Comparison of ENCODE assay signal across 12 cellular contexts in the genomic region with DNA sequence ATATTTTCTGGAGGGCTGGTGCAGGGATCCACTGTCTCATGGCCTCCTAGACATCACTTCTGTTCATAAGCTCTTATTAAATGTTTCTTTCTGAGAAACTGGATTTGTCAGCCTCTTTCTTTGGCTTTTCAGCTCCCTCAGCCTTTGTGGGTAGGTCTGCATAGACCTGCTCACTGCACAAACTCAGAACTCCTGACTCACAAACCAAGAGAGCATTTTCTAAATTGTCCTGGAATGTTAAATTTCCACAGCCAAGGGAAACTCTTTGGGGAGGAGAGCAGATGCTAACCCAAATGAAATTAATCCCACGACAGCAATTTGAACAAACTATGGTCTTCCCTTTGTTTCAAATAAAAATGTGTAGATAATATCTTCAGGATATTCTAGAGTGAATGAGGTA. TPM values are rescaled to one million over a fixed set of nuclear protein-coding genes. Genes with fewer than 3 reads are reported as not detected.
DNase-seq lines count a peak whose midpoint lies in the region; ATAC-seq and TF ChIP-seq lines count a peak whose summit lies in the region.
"Had no signal": no experiment of that assay in that cellular context is flagged by ENCODE, and none has a peak within 500 bp of the region (broad histone marks: within the 10 kb centered on the region; RNA-seq: fewer than 3 reads in every experiment).

No MANE protein-coding gene starts in this region.

- no peaks in the 10 kb centered on the region for H3K9me3 ChIP-seq in tibial nerve
- H3K9me3 ChIP-seq: heart right ventricle had no signal

- no peaks in the 10 kb centered on the region for H3K27me3 Mint-ChIP-seq in activated naive CD4-positive, alpha-beta T cell treated with anti-CD3 and anti-CD28 coated beads for 36 hours (ENCODE audit: low read depth)
- H3K27me3 Mint-ChIP-seq in activated naive CD8-positive, alpha-beta T cell treated with anti-CD3 and anti-CD28 coated beads, Interleukin-2, amount 10 ng/mL, durations not matched to agents 7 days and 5 days = no peaks in the 10 kb centered on the region
- H3K27me3 Mint-ChIP-seq: B cell had no signal

- CTCF ChIA-PET in activated naive CD4-positive, alpha-beta T cell treated with anti-CD3 and anti-CD28 coated beads for 36 hours (lab: Charles Lee) = interaction anchor here (0.6 to 3.2 kb wide), 4 partner anchors 11 to 75 kb away, joined by 3 to 12 read pairs (median 7); a partner anchor contains a TSS

- H3K27ac Mint-ChIP-seq in activated naive CD4-positive, alpha-beta T cell treated with anti-CD3 and anti-CD28 coated beads for 36 hours = peak overlapping the region; percentile 61
- H3K27ac Mint-ChIP-seq in activated naive CD8-positive, alpha-beta T cell treated with anti-CD3 and anti-CD28 coated beads, Interleukin-2, amount 10 ng/mL, durations not matched to agents 7 days and 5 days = peak overlapping the region; percentile 50
- H3K27ac Mint-ChIP-seq: B cell had no signal

- no peak for TF ChIP-seq CTCF in tibial nerve (IDR thresholded peaks at IDR 0.05)

- TF ChIP-seq POLR2A in tibial nerve (IDR thresholded peaks at IDR 0.05) = no peak

- H3K27ac ChIP-seq in tibial nerve = peak overlapping the region; percentile 20 to 89 (median 66)

- TF ChIP-seq EP300 in tibial nerve (IDR thresholded peaks at IDR 0.05) = no peak

- POLR2A ChIA-PET in activated naive CD8-positive, alpha-beta T cell treated with anti-CD3 and anti-CD28 coated beads, Interleukin-2, amount 10 ng/mL, durations not matched to agents 7 days and 5 days (lab: Charles Lee) = interaction anchor here (1.5 kb wide), 2 partner anchors 20 to 75 kb away, joined by 3 read pairs; a partner anchor contains a TSS

- 25 to 26% methylated on average over 1 of the region's 1 CpG for WGBS in tibial nerve, 2 donors

- no peaks in the 10 kb centered on the region for H3K27me3 ChIP-seq in tibial nerve
- H3K27me3 ChIP-seq: heart right ventricle had no signal

- no peak overlapping the region for H3K4me3 Mint-ChIP-seq in activated naive CD4-positive, alpha-beta T cell treated with anti-CD3 and anti-CD28 coated beads for 36 hours
- H3K4me3 Mint-ChIP-seq in activated naive CD8-positive, alpha-beta T cell treated with anti-CD3 and anti-CD28 coated beads, Interleukin-2, amount 10 ng/mL, durations not matched to agents 7 days and 5 days = no peak overlapping the region
- H3K4me3 Mint-ChIP-seq: B cell had no signal

- peaks cover 0 to 22% (median 0%) of the 10 kb centered on the region in 3 donors for H3K36me3 ChIP-seq in tibial nerve

- DNase-seq in activated naive CD4-positive, alpha-beta T cell treated with anti-CD3 and anti-CD28 coated beads for 36 hours = no peak
- no peak for DNase-seq in activated naive CD4-positive, alpha-beta T cell treated with anti-CD3 and anti-CD28 coated beads, Interleukin-2, amount 50 U/mL, for 16 hours
- DNase-seq in activated naive CD8-positive, alpha-beta T cell treated with anti-CD3 and anti-CD28 coated beads, Interleukin-2, amount 10 ng/mL, durations not matched to agents 7 days and 5 days = no peak
- DNase-seq in glomerular visceral epithelial cell (ENCODE audit: extremely low spot score) (peak; percentile 32), tibial nerve (ENCODE audit: low spot score in 2 of 2) (no peak), NCI-H1694 treated with DMSO at 0.1 percent for 48 hours (lab: John Stamatoyannopoulos, UW) (no peak), NCI-H1436 (lab: John Stamatoyannopoulos, UW) (no peak)
- DNase-seq: GDM1, H7, heart right ventricle had no signal

- no peak for ATAC-seq in activated naive CD8-positive, alpha-beta T cell treated with anti-CD3 and anti-CD28 coated beads, Interleukin-2, amount 10 ng/mL, durations not matched to agents 7 days and 5 days (ENCODE audit: low read depth)
- ATAC-seq in HG02798 (IDR thresholded peaks at IDR 0.05; ENCODE audit: poor library complexity, unreplicated experiment) = no peak

- H3K4me3 ChIP-seq in tibial nerve = no peak overlapping the region
- H3K4me3 ChIP-seq: heart right ventricle had no signal

- peaks cover 0 to 50% (median 27%) of the 10 kb centered on the region in 4 donors for H3K4me1 ChIP-seq in tibial nerve

- peaks cover 29% of the 10 kb centered on the region for H3K4me1 Mint-ChIP-seq in activated naive CD4-positive, alpha-beta T cell treated with anti-CD3 and anti-CD28 coated beads for 36 hours (ENCODE audit: low read depth)
- peaks cover 33% of the 10 kb centered on the region for H3K4me1 Mint-ChIP-seq in activated naive CD8-positive, alpha-beta T cell treated with anti-CD3 and anti-CD28 coated beads, Interleukin-2, amount 10 ng/mL, durations not matched to agents 7 days and 5 days

- H3K36me3 Mint-ChIP-seq in activated naive CD4-positive, alpha-beta T cell treated with anti-CD3 and anti-CD28 coated beads for 36 hours (ENCODE audit: low read depth) = peaks cover 5% of the 10 kb centered on the region
- H3K36me3 Mint-ChIP-seq in activated naive CD8-positive, alpha-beta T cell treated with anti-CD3 and anti-CD28 coated beads, Interleukin-2, amount 10 ng/mL, durations not matched to agents 7 days and 5 days = no peaks in the 10 kb centered on the region

- intact Hi-C loops in activated naive CD4-positive, alpha-beta T cell treated with anti-CD3 and anti-CD28 coated beads for 36 hours (cut with micrococcal nuclease) = no loop called here

- no peaks in the 10 kb centered on the region for H3K9me3 Mint-ChIP-seq in activated naive CD4-positive, alpha-beta T cell treated with anti-CD3 and anti-CD28 coated beads for 36 hours
- no peaks in the 10 kb centered on the region for H3K9me3 Mint-ChIP-seq in activated naive CD8-positive, alpha-beta T cell treated with anti-CD3 and anti-CD28 coated beads, Interleukin-2, amount 10 ng/mL, durations not matched to agents 7 days and 5 days

RNA-seq across cellular contexts. Expression of a gene that starts 19.5 kb away (rescaled TPM):
- 10 to 100 TPM; 32.6 to 33.6 TPM for total RNA-seq in activated naive CD4-positive, alpha-beta T cell treated with anti-CD3 and anti-CD28 coated beads for 36 hours
- total RNA-seq in activated naive CD8-positive, alpha-beta T cell treated with anti-CD3 and anti-CD28 coated beads, Interleukin-2, amount 10 ng/mL, durations not matched to agents 7 days and 5 days = 10 to 100 TPM; 47.1 to 53.0 TPM
- 10 to 100 TPM; 30.3 to 45.5 (median 40.5) TPM for total RNA-seq in tibial nerve
